ENCODE assay signal across 1 cellular context in genomic region chr12:3165311-3165931, GRCh38.
TF ChIP-seq lines count a peak whose summit lies in the region.

No MANE protein-coding gene starts in this region.

TF ChIP-seq in GM23338, 12 proteins besides CTCF, POLR2A, EP300 and RAD21 (continued from another document):
- TF ChIP-seq ZNF462 (CRISPR knock-in tag; IDR thresholded peaks at IDR 0.05) (no peak), JUNB (IDR thresholded peaks at IDR 0.05; ENCODE audit: unreplicated experiment) (no peak), EZH2phosphoT487 (IDR thresholded peaks at IDR 0.05; ENCODE audit: unreplicated experiment) (no peak), NANOG (IDR thresholded peaks at IDR 0.05; ENCODE audit: borderline replicate concordance) (no peak)
